Comparison of ENCODE assay signal across 1 cellular context in genomic region chr3:62057339-62058047, GRCh38.
TF ChIP-seq lines count a peak whose summit lies in the region.

No MANE protein-coding gene starts in this region.

TF ChIP-seq in HepG2, 621 proteins besides CTCF, POLR2A, EP300 and RAD21 (continued from another document and continues in another):
- TF ChIP-seq, protein P1, sequence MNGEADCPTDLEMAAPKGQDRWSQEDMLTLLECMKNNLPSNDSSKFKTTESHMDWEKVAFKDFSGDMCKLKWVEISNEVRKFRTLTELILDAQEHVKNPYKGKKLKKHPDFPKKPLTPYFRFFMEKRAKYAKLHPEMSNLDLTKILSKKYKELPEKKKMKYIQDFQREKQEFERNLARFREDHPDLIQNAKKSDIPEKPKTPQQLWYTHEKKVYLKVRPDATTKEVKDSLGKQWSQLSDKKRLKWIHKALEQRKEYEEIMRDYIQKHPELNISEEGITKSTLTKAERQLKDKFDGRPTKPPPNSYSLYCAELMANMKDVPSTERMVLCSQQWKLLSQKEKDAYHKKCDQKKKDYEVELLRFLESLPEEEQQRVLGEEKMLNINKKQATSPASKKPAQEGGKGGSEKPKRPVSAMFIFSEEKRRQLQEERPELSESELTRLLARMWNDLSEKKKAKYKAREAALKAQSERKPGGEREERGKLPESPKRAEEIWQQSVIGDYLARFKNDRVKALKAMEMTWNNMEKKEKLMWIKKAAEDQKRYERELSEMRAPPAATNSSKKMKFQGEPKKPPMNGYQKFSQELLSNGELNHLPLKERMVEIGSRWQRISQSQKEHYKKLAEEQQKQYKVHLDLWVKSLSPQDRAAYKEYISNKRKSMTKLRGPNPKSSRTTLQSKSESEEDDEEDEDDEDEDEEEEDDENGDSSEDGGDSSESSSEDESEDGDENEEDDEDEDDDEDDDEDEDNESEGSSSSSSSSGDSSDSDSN (CRISPR knock-in tag; IDR thresholded peaks at IDR 0.05): no peak
- TF ChIP-seq THYN1 (CRISPR knock-in tag; IDR thresholded peaks at IDR 0.05; ENCODE audit: borderline replicate concordance, low read depth) (no peak), ZNF263 (CRISPR knock-in tag; IDR thresholded peaks at IDR 0.05) (no peak), ZBTB7B (CRISPR knock-in tag; IDR thresholded peaks at IDR 0.05) (no peak), CREM (IDR thresholded peaks at IDR 0.05) (no peak), CREM (CRISPR knock-in tag; IDR thresholded peaks at IDR 0.05) (no peak), NKX3-1 (CRISPR knock-in tag; IDR thresholded peaks at IDR 0.05) (no peak), KAT2B (IDR thresholded peaks at IDR 0.05; ENCODE audit: borderline replicate concordance, low read depth, low read length) (no peak), EEA1 (CRISPR knock-in tag; IDR thresholded peaks at IDR 0.05; ENCODE audit: borderline replicate concordance) (no peak), ZNF781 (CRISPR knock-in tag; IDR thresholded peaks at IDR 0.05; ENCODE audit: borderline replicate concordance, not compliant biosample characterization) (no peak), PCBP2 (optimal IDR thresholded peaks at IDR 0.05; ENCODE audit: low read depth, low read length, poor library complexity, severe bottlenecking) (no peak), PATZ1 (CRISPR knock-in tag; IDR thresholded peaks at IDR 0.05) (no peak), BATF2 (CRISPR knock-in tag; IDR thresholded peaks at IDR 0.05) (no peak), CBX1 (IDR thresholded peaks at IDR 0.05; ENCODE audit: low read depth) (no peak), SMC3 (IDR thresholded peaks at IDR 0.05; ENCODE audit: low read length) (no peak), SMYD3 (CRISPR knock-in tag; IDR thresholded peaks at IDR 0.05) (no peak), ZNF792 (CRISPR knock-in tag; IDR thresholded peaks at IDR 0.05) (no peak), RBAK (CRISPR knock-in tag; IDR thresholded peaks at IDR 0.05) (no peak), ZNF160 (CRISPR knock-in tag; IDR thresholded peaks at IDR 0.05) (no peak), ZNF672 (CRISPR knock-in tag; IDR thresholded peaks at IDR 0.05) (no peak), HDAC2 (CRISPR knock-in tag; IDR thresholded peaks at IDR 0.05) (peak; percentile 26; the same call in 1 of the 2 replicates), REL (CRISPR knock-in tag; conservative IDR thresholded peaks at IDR 0.05) (no peak), ZNF460 (CRISPR knock-in tag; IDR thresholded peaks at IDR 0.05; ENCODE audit: borderline replicate concordance) (no peak), ZNF3 (CRISPR knock-in tag; IDR thresholded peaks at IDR 0.05) (no peak), ZNF619 (CRISPR knock-in tag; IDR thresholded peaks at IDR 0.05) (no peak), GLI4 (CRISPR knock-in tag; IDR thresholded peaks at IDR 0.05; ENCODE audit: borderline replicate concordance) (no peak), IKZF1 (IDR thresholded peaks at IDR 0.05) (no peak), ZNF367 (CRISPR knock-in tag; IDR thresholded peaks at IDR 0.05; ENCODE audit: borderline replicate concordance) (no peak), SKI (IDR thresholded peaks at IDR 0.05; ENCODE audit: partially characterized antibody) (no peak), SALL1 (CRISPR knock-in tag; IDR thresholded peaks at IDR 0.05) (peak; percentile 69; the same call in 1 of the 2 replicates), ZNF510 (CRISPR knock-in tag; IDR thresholded peaks at IDR 0.05; ENCODE audit: low read depth) (no peak), PAF1 (CRISPR knock-in tag; IDR thresholded peaks at IDR 0.05) (no peak), STAT5B (CRISPR knock-in tag; IDR thresholded peaks at IDR 0.05) (no peak), ZNF577 (CRISPR knock-in tag; IDR thresholded peaks at IDR 0.05; ENCODE audit: borderline replicate concordance, low read depth) (no peak), HMG20A (CRISPR knock-in tag; IDR thresholded peaks at IDR 0.05; ENCODE audit: borderline replicate concordance) (peak; percentile 51; the same call in 1 of the 2 replicates), NFIC (IDR thresholded peaks at IDR 0.05; ENCODE audit: low read length) (peak; percentile 86), ZEB1 (IDR thresholded peaks at IDR 0.05; ENCODE audit: insufficient replicate concordance, low read depth) (no peak), TEAD3 (CRISPR knock-in tag; optimal IDR thresholded peaks at IDR 0.05; ENCODE audit: borderline replicate concordance) (peak; percentile 80), PHF20 (CRISPR knock-in tag; IDR thresholded peaks at IDR 0.05) (no peak), E2F1 (CRISPR knock-in tag; IDR thresholded peaks at IDR 0.05) (no peak), HNRNPLL (IDR thresholded peaks at IDR 0.05; ENCODE audit: low read depth, low read length, poor library complexity, severe bottlenecking) (no peak), DR1 (CRISPR knock-in tag; IDR thresholded peaks at IDR 0.05) (no peak), FOXK1 (CRISPR knock-in tag; IDR thresholded peaks at IDR 0.05; ENCODE audit: borderline replicate concordance, low read depth) (no peak; the same call in 1 of the 2 replicates), ZNF260 (CRISPR knock-in tag; IDR thresholded peaks at IDR 0.05; ENCODE audit: borderline replicate concordance, low read depth) (no peak), PTBP1 (IDR thresholded peaks at IDR 0.05; ENCODE audit: low read depth, low read length, poor library complexity, severe bottlenecking) (no peak), ZFP82 (CRISPR knock-in tag; IDR thresholded peaks at IDR 0.05; ENCODE audit: borderline replicate concordance) (no peak), SRSF4 (IDR thresholded peaks at IDR 0.05; ENCODE audit: low read depth, low read length, poor library complexity, severe bottlenecking) (no peak)
- TF ChIP-seq, protein P2, sequence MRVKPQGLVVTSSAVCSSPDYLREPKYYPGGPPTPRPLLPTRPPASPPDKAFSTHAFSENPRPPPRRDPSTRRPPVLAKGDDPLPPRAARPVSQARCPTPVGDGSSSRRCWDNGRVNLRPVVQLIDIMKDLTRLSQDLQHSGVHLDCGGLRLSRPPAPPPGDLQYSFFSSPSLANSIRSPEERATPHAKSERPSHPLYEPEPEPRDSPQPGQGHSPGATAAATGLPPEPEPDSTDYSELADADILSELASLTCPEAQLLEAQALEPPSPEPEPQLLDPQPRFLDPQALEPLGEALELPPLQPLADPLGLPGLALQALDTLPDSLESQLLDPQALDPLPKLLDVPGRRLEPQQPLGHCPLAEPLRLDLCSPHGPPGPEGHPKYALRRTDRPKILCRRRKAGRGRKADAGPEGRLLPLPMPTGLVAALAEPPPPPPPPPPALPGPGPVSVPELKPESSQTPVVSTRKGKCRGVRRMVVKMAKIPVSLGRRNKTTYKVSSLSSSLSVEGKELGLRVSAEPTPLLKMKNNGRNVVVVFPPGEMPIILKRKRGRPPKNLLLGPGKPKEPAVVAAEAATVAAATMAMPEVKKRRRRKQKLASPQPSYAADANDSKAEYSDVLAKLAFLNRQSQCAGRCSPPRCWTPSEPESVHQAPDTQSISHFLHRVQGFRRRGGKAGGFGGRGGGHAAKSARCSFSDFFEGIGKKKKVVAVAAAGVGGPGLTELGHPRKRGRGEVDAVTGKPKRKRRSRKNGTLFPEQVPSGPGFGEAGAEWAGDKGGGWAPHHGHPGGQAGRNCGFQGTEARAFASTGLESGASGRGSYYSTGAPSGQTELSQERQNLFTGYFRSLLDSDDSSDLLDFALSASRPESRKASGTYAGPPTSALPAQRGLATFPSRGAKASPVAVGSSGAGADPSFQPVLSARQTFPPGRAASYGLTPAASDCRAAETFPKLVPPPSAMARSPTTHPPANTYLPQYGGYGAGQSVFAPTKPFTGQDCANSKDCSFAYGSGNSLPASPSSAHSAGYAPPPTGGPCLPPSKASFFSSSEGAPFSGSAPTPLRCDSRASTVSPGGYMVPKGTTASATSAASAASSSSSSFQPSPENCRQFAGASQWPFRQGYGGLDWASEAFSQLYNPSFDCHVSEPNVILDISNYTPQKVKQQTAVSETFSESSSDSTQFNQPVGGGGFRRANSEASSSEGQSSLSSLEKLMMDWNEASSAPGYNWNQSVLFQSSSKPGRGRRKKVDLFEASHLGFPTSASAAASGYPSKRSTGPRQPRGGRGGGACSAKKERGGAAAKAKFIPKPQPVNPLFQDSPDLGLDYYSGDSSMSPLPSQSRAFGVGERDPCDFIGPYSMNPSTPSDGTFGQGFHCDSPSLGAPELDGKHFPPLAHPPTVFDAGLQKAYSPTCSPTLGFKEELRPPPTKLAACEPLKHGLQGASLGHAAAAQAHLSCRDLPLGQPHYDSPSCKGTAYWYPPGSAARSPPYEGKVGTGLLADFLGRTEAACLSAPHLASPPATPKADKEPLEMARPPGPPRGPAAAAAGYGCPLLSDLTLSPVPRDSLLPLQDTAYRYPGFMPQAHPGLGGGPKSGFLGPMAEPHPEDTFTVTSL (CRISPR knock-in tag; IDR thresholded peaks at IDR 0.05; ENCODE audit: borderline replicate concordance): peak; percentile 87; the same call in 1 of the 2 replicates
- TF ChIP-seq, protein P3, sequence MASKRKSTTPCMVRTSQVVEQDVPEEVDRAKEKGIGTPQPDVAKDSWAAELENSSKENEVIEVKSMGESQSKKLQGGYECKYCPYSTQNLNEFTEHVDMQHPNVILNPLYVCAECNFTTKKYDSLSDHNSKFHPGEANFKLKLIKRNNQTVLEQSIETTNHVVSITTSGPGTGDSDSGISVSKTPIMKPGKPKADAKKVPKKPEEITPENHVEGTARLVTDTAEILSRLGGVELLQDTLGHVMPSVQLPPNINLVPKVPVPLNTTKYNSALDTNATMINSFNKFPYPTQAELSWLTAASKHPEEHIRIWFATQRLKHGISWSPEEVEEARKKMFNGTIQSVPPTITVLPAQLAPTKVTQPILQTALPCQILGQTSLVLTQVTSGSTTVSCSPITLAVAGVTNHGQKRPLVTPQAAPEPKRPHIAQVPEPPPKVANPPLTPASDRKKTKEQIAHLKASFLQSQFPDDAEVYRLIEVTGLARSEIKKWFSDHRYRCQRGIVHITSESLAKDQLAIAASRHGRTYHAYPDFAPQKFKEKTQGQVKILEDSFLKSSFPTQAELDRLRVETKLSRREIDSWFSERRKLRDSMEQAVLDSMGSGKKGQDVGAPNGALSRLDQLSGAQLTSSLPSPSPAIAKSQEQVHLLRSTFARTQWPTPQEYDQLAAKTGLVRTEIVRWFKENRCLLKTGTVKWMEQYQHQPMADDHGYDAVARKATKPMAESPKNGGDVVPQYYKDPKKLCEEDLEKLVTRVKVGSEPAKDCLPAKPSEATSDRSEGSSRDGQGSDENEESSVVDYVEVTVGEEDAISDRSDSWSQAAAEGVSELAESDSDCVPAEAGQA (IDR thresholded peaks at IDR 0.05; ENCODE audit: low read depth): no peak
- TF ChIP-seq, protein P3 (CRISPR knock-in tag; IDR thresholded peaks at IDR 0.05; ENCODE audit: borderline replicate concordance): no peak
- TF ChIP-seq, protein P4, sequence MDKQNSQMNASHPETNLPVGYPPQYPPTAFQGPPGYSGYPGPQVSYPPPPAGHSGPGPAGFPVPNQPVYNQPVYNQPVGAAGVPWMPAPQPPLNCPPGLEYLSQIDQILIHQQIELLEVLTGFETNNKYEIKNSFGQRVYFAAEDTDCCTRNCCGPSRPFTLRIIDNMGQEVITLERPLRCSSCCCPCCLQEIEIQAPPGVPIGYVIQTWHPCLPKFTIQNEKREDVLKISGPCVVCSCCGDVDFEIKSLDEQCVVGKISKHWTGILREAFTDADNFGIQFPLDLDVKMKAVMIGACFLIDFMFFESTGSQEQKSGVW (CRISPR knock-in tag; IDR thresholded peaks at IDR 0.05; ENCODE audit: borderline replicate concordance): no peak
